17 cellular contexts compared by ENCODE assay signal in genomic region chr1:14142397-14143095, GRCh38.
DNase-seq lines count a peak whose midpoint lies in the region; ATAC-seq, FAIRE-seq and TF ChIP-seq lines count a peak whose summit lies in the region.
"Had no signal": no experiment of that assay in that cellular context is flagged by ENCODE, and none has a peak within 500 bp of the region (broad histone marks: within the 10 kb centered on the region; RNA-seq: fewer than 3 reads in every experiment).

No MANE protein-coding gene starts in this region.

- ATAC-seq in K562 (no peak), lung (ENCODE audit: insufficient read depth, low FRiP score) (peak; percentile 48), HG03342 (IDR thresholded peaks at IDR 0.05; ENCODE audit: unreplicated experiment) (no peak)
- no peak for ATAC-seq in activated naive CD4-positive, alpha-beta T cell treated with anti-CD3 and anti-CD28 coated beads, Interleukin-2, amount 50 U/mL, for 72 hours
- ATAC-seq in activated CD8-positive, alpha-beta memory T cell treated with anti-CD3 and anti-CD28 coated beads, Interleukin-2, amount 10 ng/mL, durations not matched to agents 7 days and 5 days, result no peak
- ATAC-seq: HepG2, left colon had no signal

- no TSS peak for BruUV-seq in K562 (replicated peaks; lab: Mats Ljungman, UMichigan)

- no peaks in the 10 kb centered on the region for H3K4me1 Mint-ChIP-seq in activated CD8-positive, alpha-beta memory T cell treated with anti-CD3 and anti-CD28 coated beads, Interleukin-2, amount 10 ng/mL, durations not matched to agents 7 days and 5 days
- H3K4me1 Mint-ChIP-seq: naive B cell had no signal

- H3K9me3 ChIP-seq in K562 (replicated peaks; ENCODE audit: control insufficient read depth, insufficient read depth, low read depth, low read length) (no peaks in the 10 kb centered on the region), lung (ENCODE audit: control insufficient read depth in 2 of 2, insufficient read depth in 1 of 2, low read length in 1 of 2) (no peaks in the 10 kb centered on the region)
- H3K9me3 ChIP-seq: breast epithelium had no signal

- peaks cover 7 to 28% of the 10 kb centered on the region in 2 experiments; a peak in 4 of 5 replicates for H3K27me3 ChIP-seq in K562 (ENCODE audit: control insufficient read depth in 2 of 2, insufficient read depth in 2 of 2, low read length in 2 of 2)
- H3K27me3 ChIP-seq in lung (ENCODE audit: control insufficient read depth, insufficient read depth), result no peaks in the 10 kb centered on the region
- H3K27me3 ChIP-seq: breast epithelium had no signal

- TF ChIP-seq POLR2A in K562 (conservative IDR thresholded peaks at IDR 0.05), result no peak

- DNase-seq in Daoy (ENCODE audit: low read depth) (peak; percentile 15), NCI-H187 (lab: John Stamatoyannopoulos, UW) (peak; percentile 69 to 74), K562 (ENCODE audit: extremely low read depth in 1 of 4, low spot score in 3 of 4) (no peak), lung (ENCODE audit: low spot score) (peak; percentile 67), kidney glomerular epithelial cell (lab: John Stamatoyannopoulos, UW) (no peak)
- DNase-seq in activated naive CD4-positive, alpha-beta T cell treated with anti-CD3 and anti-CD28 coated beads, Interleukin-2, amount 50 U/mL, for 72 hours (ENCODE audit: low spot score in 2 of 2), result no peak
- no peak for DNase-seq in activated CD8-positive, alpha-beta memory T cell treated with anti-CD3 and anti-CD28 coated beads, Interleukin-2, amount 10 ng/mL, durations not matched to agents 7 days and 5 days
- DNase-seq: activated CD4-positive, CD25-positive, alpha-beta regulatory T cell; activated naive CD4-positive, alpha-beta T cell treated with anti-CD3 and anti-CD28 coated beads for 36 hours; effector memory CD4-positive, alpha-beta T cell; left colon; naive B cell; NCI-H1048 had no signal

- POLR2A ChIA-PET in K562 (lab: Yijun Ruan, JAX), result no interaction called here

- H3K27me3 Mint-ChIP-seq in activated CD8-positive, alpha-beta memory T cell treated with anti-CD3 and anti-CD28 coated beads, Interleukin-2, amount 10 ng/mL, durations not matched to agents 7 days and 5 days, result no peaks in the 10 kb centered on the region

- H3K4me3 ChIP-seq in K562 (no peak overlapping the region), lung (no peak overlapping the region)
- H3K4me3 ChIP-seq: breast epithelium had no signal

- in situ Hi-C loops in K562 (cut with MboI), result no loop called here

- no peak overlapping the region for H2AFZ ChIP-seq in K562 (ENCODE audit: low read depth, low read length)

- no peaks in the 10 kb centered on the region for H4K20me1 ChIP-seq in K562 (replicated peaks; ENCODE audit: control insufficient read depth, insufficient read depth, low read length)

- H3K4me2 ChIP-seq in K562 (ENCODE audit: insufficient read depth, low read length), result no peak overlapping the region

- WGBS in K562 (ENCODE audit: insufficient coverage, low coverage, missing lambda C conversion rate), result under 1% methylated on average over 11 of the region's 11 CpGs
- 59 to 73% methylated on average over 11 of the region's 11 CpGs for WGBS in lung, 2 donors

- no peak for TF ChIP-seq CTCF in K562 (IDR thresholded peaks at IDR 0.05 in 2 of 3, conservative IDR thresholded peaks at IDR 0.05 in 1 of 3; ENCODE audit: insufficient read depth in 2 of 3, low read depth in 1 of 3, low read length in 3 of 3)
- no peak for TF ChIP-seq CTCF in lung (IDR thresholded peaks at IDR 0.05; ENCODE audit: control extremely low read depth, extremely low read depth)

- H3K9me1 ChIP-seq in K562 (ENCODE audit: control insufficient read depth, insufficient read depth, low read length), result no peaks in the 10 kb centered on the region

- CTCF ChIA-PET in K562 (lab: Yijun Ruan, JAX; ENCODE audit: low intra/inter-chr PET ratio), result no interaction called here
- CTCF ChIA-PET in activated CD8-positive, alpha-beta memory T cell treated with anti-CD3 and anti-CD28 coated beads, Interleukin-2, amount 10 ng/mL, durations not matched to agents 7 days and 5 days (lab: Charles Lee), result no interaction called here

- TF ChIP-seq RAD21 in K562 (CRISPR knock-in tag; conservative IDR thresholded peaks at IDR 0.05 in 1 of 2, IDR thresholded peaks at IDR 0.05 in 1 of 2), result no peak

- H3K79me2 ChIP-seq in K562 (ENCODE audit: control insufficient read depth, insufficient read depth, low read length), result no peaks in the 10 kb centered on the region

- no peak for FAIRE-seq in K562 (lab: Jason Lieb, UNC)
- FAIRE-seq: GM19239, HepG2 had no signal

- no peak overlapping the region for H3K27ac Mint-ChIP-seq in activated naive CD4-positive, alpha-beta T cell treated with anti-CD3 and anti-CD28 coated beads, Interleukin-2, amount 50 U/mL, for 72 hours
- H3K27ac Mint-ChIP-seq in activated CD8-positive, alpha-beta memory T cell treated with anti-CD3 and anti-CD28 coated beads, Interleukin-2, amount 10 ng/mL, durations not matched to agents 7 days and 5 days, result no peak overlapping the region
- H3K27ac Mint-ChIP-seq: activated naive CD4-positive, alpha-beta T cell treated with anti-CD3 and anti-CD28 coated beads for 36 hours; naive B cell had no signal

- H3K27ac ChIP-seq in K562 (ENCODE audit: extremely low read depth, low read depth, low read length), result no peak overlapping the region
- H3K27ac ChIP-seq in lung (ENCODE audit: low read depth in 1 of 2, low read length in 1 of 2), result peak overlapping the region in 1 of 2 donors; percentile 52

- H3K4me3 Mint-ChIP-seq in activated CD8-positive, alpha-beta memory T cell treated with anti-CD3 and anti-CD28 coated beads, Interleukin-2, amount 10 ng/mL, durations not matched to agents 7 days and 5 days, result no peak overlapping the region
- H3K4me3 Mint-ChIP-seq: activated naive CD4-positive, alpha-beta T cell treated with anti-CD3 and anti-CD28 coated beads for 36 hours; naive B cell had no signal

- H3K36me3 Mint-ChIP-seq in activated naive CD4-positive, alpha-beta T cell treated with anti-CD3 and anti-CD28 coated beads, Interleukin-2, amount 50 U/mL, for 72 hours, result no peaks in the 10 kb centered on the region
- H3K36me3 Mint-ChIP-seq in activated CD8-positive, alpha-beta memory T cell treated with anti-CD3 and anti-CD28 coated beads, Interleukin-2, amount 10 ng/mL, durations not matched to agents 7 days and 5 days, result no peaks in the 10 kb centered on the region

- H3K9ac ChIP-seq in K562 (ENCODE audit: insufficient read depth in 1 of 2, low read depth in 2 of 2, low read length in 2 of 2), result no peak overlapping the region

- H3K4me1 ChIP-seq in K562 (replicated peaks in 1 of 2; ENCODE audit: control insufficient read depth in 2 of 2, insufficient read depth in 2 of 2, low read length in 2 of 2) (no peaks in the 10 kb centered on the region), lung (ENCODE audit: control insufficient read depth in 2 of 2, insufficient read depth in 2 of 2, low read length in 2 of 2) (peaks cover 0 to 6% of the 10 kb centered on the region in 2 donors)

- H3K9me3 Mint-ChIP-seq in activated naive CD4-positive, alpha-beta T cell treated with anti-CD3 and anti-CD28 coated beads, Interleukin-2, amount 50 U/mL, for 72 hours, result no peaks in the 10 kb centered on the region
- H3K9me3 Mint-ChIP-seq in activated CD8-positive, alpha-beta memory T cell treated with anti-CD3 and anti-CD28 coated beads, Interleukin-2, amount 10 ng/mL, durations not matched to agents 7 days and 5 days (ENCODE audit: low read depth), result no peaks in the 10 kb centered on the region
- H3K9me3 Mint-ChIP-seq: activated naive CD4-positive, alpha-beta T cell treated with anti-CD3 and anti-CD28 coated beads for 36 hours had no signal

- intact Hi-C loops in K562 (cut with micrococcal nuclease), result no loop called here

- H3K36me3 ChIP-seq in K562 (ENCODE audit: control insufficient read depth, insufficient read depth, low read length) (no peaks in the 10 kb centered on the region), lung (ENCODE audit: control insufficient read depth in 2 of 2, insufficient read depth in 2 of 2, low read length in 2 of 2) (no peaks in the 10 kb centered on the region)
- H3K36me3 ChIP-seq: breast epithelium had no signal

- no peak for TF ChIP-seq EP300 in K562 (IDR thresholded peaks at IDR 0.05; ENCODE audit: low read length)

TF ChIP-seq in K562, 482 proteins besides CTCF, POLR2A, EP300 and RAD21:
- TF ChIP-seq, protein P1, sequence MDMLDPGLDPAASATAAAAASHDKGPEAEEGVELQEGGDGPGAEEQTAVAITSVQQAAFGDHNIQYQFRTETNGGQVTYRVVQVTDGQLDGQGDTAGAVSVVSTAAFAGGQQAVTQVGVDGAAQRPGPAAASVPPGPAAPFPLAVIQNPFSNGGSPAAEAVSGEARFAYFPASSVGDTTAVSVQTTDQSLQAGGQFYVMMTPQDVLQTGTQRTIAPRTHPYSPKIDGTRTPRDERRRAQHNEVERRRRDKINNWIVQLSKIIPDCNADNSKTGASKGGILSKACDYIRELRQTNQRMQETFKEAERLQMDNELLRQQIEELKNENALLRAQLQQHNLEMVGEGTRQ (CRISPR knock-in tag; IDR thresholded peaks at IDR 0.05), result peak; percentile 35; the same call in 1 of the 2 replicates
- TF ChIP-seq BACH1 (tag; IDR thresholded peaks at IDR 0.05) (no peak), TFE3 (CRISPR knock-in tag; IDR thresholded peaks at IDR 0.05) (peak; percentile 30; the same call in 1 of the 2 replicates)

Comparison
In these comparisons a context has a peak if more than half of its experiments do, and no peak if none do; other contexts are left out.
1. DNase-seq: peak in Daoy (single experiment), NCI-H187 (2 of 2) and lung (single experiment); none in K562 (0 of 4), kidney glomerular epithelial cell (single experiment), activated naive CD4-positive, alpha-beta T cell treated with anti-CD3 and anti-CD28 coated beads, Interleukin-2, amount 50 U/mL, for 72 hours (0 of 2) and activated CD8-positive, alpha-beta memory T cell treated with anti-CD3 and anti-CD28 coated beads, Interleukin-2, amount 10 ng/mL, durations not matched to agents 7 days and 5 days (single experiment).